ENCODE assay signal across 8 cellular contexts in the genomic region with DNA sequence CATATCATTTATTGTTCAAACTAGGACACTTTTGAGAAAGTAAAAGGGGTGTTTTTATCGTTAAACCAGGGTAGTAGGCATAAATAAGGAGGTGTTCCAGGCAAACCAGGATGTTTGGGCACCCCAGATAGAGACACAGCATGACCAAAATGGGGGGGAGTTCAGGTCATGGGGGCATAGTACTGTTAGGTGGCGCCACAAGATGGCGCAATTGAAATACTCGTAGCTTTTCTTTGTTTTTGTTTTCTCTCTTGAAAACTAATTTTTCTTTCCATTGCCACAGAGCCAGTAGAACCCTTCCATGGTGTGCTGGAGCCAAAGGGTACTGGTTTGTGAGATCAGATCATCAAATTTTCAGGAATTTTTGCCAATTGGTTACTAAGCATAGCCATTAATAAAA.
DNase-seq lines count a peak whose midpoint lies in the region; ATAC-seq and TF ChIP-seq lines count a peak whose summit lies in the region.

No MANE protein-coding gene starts in this region.

- peaks cover 3% of the 10 kb centered on the region for H3K27me3 Mint-ChIP-seq in activated CD4-positive, alpha-beta memory T cell treated with anti-CD3 and anti-CD28 coated beads, Interleukin-2, amount 10 ng/mL, durations not matched to agents 7 days and 5 days

- no peaks in the 10 kb centered on the region for H3K9me3 Mint-ChIP-seq in activated CD4-positive, alpha-beta memory T cell treated with anti-CD3 and anti-CD28 coated beads, Interleukin-2, amount 10 ng/mL, durations not matched to agents 7 days and 5 days

- POLR2A ChIA-PET in activated CD4-positive, alpha-beta memory T cell treated with anti-CD3 and anti-CD28 coated beads, Interleukin-2, amount 10 ng/mL, durations not matched to agents 7 days and 5 days (lab: Charles Lee): interaction anchor here (0.7 to 1.3 kb wide), 3 partner anchors 40 to 285 kb away, joined by 3 read pairs; no protein-coding TSS in a partner anchor

- H3K36me3 Mint-ChIP-seq in activated CD4-positive, alpha-beta memory T cell treated with anti-CD3 and anti-CD28 coated beads, Interleukin-2, amount 10 ng/mL, durations not matched to agents 7 days and 5 days (ENCODE audit: low read depth): no peaks in the 10 kb centered on the region

- peak; percentile 45 for TF ChIP-seq CTCF in fibroblast of villous mesenchyme (IDR thresholded peaks at IDR 0.05; ENCODE audit: insufficient read depth, low read depth, low read length)

- H3K4me3 Mint-ChIP-seq in activated CD4-positive, alpha-beta memory T cell treated with anti-CD3 and anti-CD28 coated beads, Interleukin-2, amount 10 ng/mL, durations not matched to agents 7 days and 5 days: no peak overlapping the region

- no peak for ATAC-seq in GM19324 (IDR thresholded peaks at IDR 0.05; ENCODE audit: low FRiP score, unreplicated experiment)

- H3K4me1 Mint-ChIP-seq in activated CD4-positive, alpha-beta memory T cell treated with anti-CD3 and anti-CD28 coated beads, Interleukin-2, amount 10 ng/mL, durations not matched to agents 7 days and 5 days: peaks cover 30% of the 10 kb centered on the region

- H3K27ac Mint-ChIP-seq in activated CD4-positive, alpha-beta memory T cell treated with anti-CD3 and anti-CD28 coated beads, Interleukin-2, amount 10 ng/mL, durations not matched to agents 7 days and 5 days: no peak overlapping the region

- no peak overlapping the region for H3K4me3 ChIP-seq in fibroblast of villous mesenchyme (ENCODE audit: low read depth, low read length)

- peak; percentile 52 for DNase-seq in NCI-H2171 treated with DMSO at 0.1 percent for 48 hours (lab: John Stamatoyannopoulos, UW)
- no peak for DNase-seq in NCI-H2171 (lab: John Stamatoyannopoulos, UW)
- peak; percentile 4 for DNase-seq in NCI-H1436 treated with DMSO at 0.1 percent for 48 hours (lab: John Stamatoyannopoulos, UW)
- peak; percentile 54 for DNase-seq in activated CD4-positive, alpha-beta memory T cell treated with anti-CD3 and anti-CD28 coated beads, Interleukin-2, amount 10 ng/mL, durations not matched to agents 7 days and 5 days
- DNase-seq in fibroblast of villous mesenchyme (ENCODE audit: low read depth): peak; percentile 37
- DNase-seq in stimulated activated CD4-positive, alpha-beta T cell treated with anti-CD3 and anti-CD28 coated beads, Interleukin-4, amount 100 ng/mL, for 24 hours: peak; percentile 24
- DNase-seq in GDM1 (lab: John Stamatoyannopoulos, UW): no peak

- CTCF ChIA-PET in activated CD4-positive, alpha-beta memory T cell treated with anti-CD3 and anti-CD28 coated beads, Interleukin-2, amount 10 ng/mL, durations not matched to agents 7 days and 5 days (lab: Charles Lee): interaction anchor here (0.7 to 1.9 kb wide), 6 partner anchors 83 to 654 kb away, joined by 3 to 8 read pairs (median 3); no protein-coding TSS in a partner anchor

Comparison
In these comparisons a context has a peak if more than half of its experiments do, and no peak if none do; other contexts are left out.
1. DNase-seq: peak in NCI-H2171 treated with DMSO at 0.1 percent for 48 hours (single experiment), NCI-H1436 treated with DMSO at 0.1 percent for 48 hours (single experiment), activated CD4-positive, alpha-beta memory T cell treated with anti-CD3 and anti-CD28 coated beads, Interleukin-2, amount 10 ng/mL, durations not matched to agents 7 days and 5 days (single experiment), fibroblast of villous mesenchyme (single experiment) and stimulated activated CD4-positive, alpha-beta T cell treated with anti-CD3 and anti-CD28 coated beads, Interleukin-4, amount 100 ng/mL, for 24 hours (single experiment); none in NCI-H2171 (single experiment) and GDM1 (single experiment).